ENCODE assay signal across 11 cellular contexts in the genomic region with DNA sequence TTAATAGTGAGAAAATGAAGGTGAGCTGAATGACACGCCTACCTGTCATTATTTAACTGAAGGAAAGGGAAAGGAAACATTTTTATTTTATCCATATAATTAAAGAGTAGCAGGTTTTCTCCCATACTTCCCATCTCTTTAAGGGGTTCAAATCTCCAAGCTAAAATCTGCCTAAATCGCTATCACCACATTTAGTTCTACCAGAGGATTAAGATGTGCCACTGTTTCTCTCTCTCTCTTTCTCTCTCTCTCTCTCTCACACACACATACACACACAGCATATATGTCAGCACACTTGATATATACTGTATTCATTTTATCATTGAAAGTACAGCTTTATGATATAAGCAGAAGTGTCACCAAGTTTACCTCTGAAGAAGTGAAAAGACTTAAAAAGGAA. TPM values are rescaled to one million over a fixed set of nuclear protein-coding genes. Genes with fewer than 3 reads are reported as not detected.
DNase-seq lines count a peak whose midpoint lies in the region; ATAC-seq, FAIRE-seq and TF ChIP-seq lines count a peak whose summit lies in the region.
"Had no signal": no experiment of that assay in that cellular context is flagged by ENCODE, and none has a peak within 500 bp of the region (broad histone marks: within the 10 kb centered on the region; RNA-seq: fewer than 3 reads in every experiment).

No MANE protein-coding gene starts in this region.

- H3K4me2 ChIP-seq in Karpas-422 (ENCODE audit: low read depth, low read length, poor library complexity, severe bottlenecking) (peak overlapping the region; percentile 74), astrocyte (ENCODE audit: low read length) (no peak overlapping the region), trophoblast cell (ENCODE audit: low read length) (no peak overlapping the region)

- no peak overlapping the region for H4K91ac ChIP-seq in trophoblast cell (ENCODE audit: low read depth, low read length)

- WGBS in trophoblast cell (ENCODE audit: extremely low coverage, insufficient coverage, insufficient read length) = no CpG with 5 or more reads among the region's 2 CpGs

- peak overlapping the region; percentile 65 for H3K27ac ChIP-seq in CD8-positive, alpha-beta T cell (ENCODE audit: low read depth, low read length)
- H3K27ac ChIP-seq in Karpas-422 (ENCODE audit: low read length) = peak overlapping the region; percentile 99
- H3K27ac ChIP-seq in astrocyte (ENCODE audit: low read depth, low read length) = no peak overlapping the region
- H3K27ac ChIP-seq in trophoblast cell (ENCODE audit: low read depth, low read length) = no peak overlapping the region

- peak overlapping the region; percentile 97 for H3K4me3 Mint-ChIP-seq in CD8-positive, alpha-beta T cell
- H3K4me3 Mint-ChIP-seq in astrocyte (ENCODE audit: unreplicated experiment) = peak overlapping the region; percentile 8
- peak overlapping the region in 1 of 3 experiments; percentile 36 for H3K4me3 Mint-ChIP-seq in nephron

- no peak overlapping the region for H2BK12ac ChIP-seq in trophoblast cell (ENCODE audit: low read length)

- no peak overlapping the region for H4K12ac ChIP-seq in trophoblast cell (ENCODE audit: low read depth, low read length)

- H3K9ac ChIP-seq in Karpas-422 (ENCODE audit: low read length) = peak overlapping the region; percentile 67
- no peak overlapping the region for H3K9ac ChIP-seq in astrocyte (ENCODE audit: low read length)
- H3K9ac ChIP-seq in trophoblast cell (ENCODE audit: low read length) = no peak overlapping the region

- H2BK5ac ChIP-seq in trophoblast cell (ENCODE audit: low read depth, low read length, poor library complexity) = no peak overlapping the region

- peaks cover 61% of the 10 kb centered on the region for H3K4me1 Mint-ChIP-seq in CD8-positive, alpha-beta T cell (ENCODE audit: low read depth)
- H3K4me1 Mint-ChIP-seq in astrocyte (ENCODE audit: low read depth, unreplicated experiment) (peaks cover 41% of the 10 kb centered on the region), nephron (peaks cover 56% of the 10 kb centered on the region)

- H3K4me3 ChIP-seq in CD8-positive, alpha-beta T cell (ENCODE audit: low read depth, low read length) = peak overlapping the region; percentile 40
- H3K4me3 ChIP-seq in Karpas-422 (ENCODE audit: low read length) (peak overlapping the region; percentile 52), astrocyte (ENCODE audit: insufficient read depth, low read depth, low read length) (no peak overlapping the region), H7 (ENCODE audit: insufficient read depth, low read depth, low read length) (no peak overlapping the region), trophoblast cell (ENCODE audit: low read depth, low read length) (no peak overlapping the region)

- peaks cover 73% of the 10 kb centered on the region for H3K79me2 ChIP-seq in Karpas-422 (ENCODE audit: low read length)
- no peaks in the 10 kb centered on the region for H3K79me2 ChIP-seq in astrocyte (ENCODE audit: insufficient read depth, low read length)
- peaks cover 2% of the 10 kb centered on the region for H3K79me2 ChIP-seq in trophoblast cell (ENCODE audit: control insufficient read depth, insufficient read depth, low read length, poor library complexity)

- peaks cover 48% of the 10 kb centered on the region for H3K36me3 Mint-ChIP-seq in CD8-positive, alpha-beta T cell
- no peaks in the 10 kb centered on the region for H3K36me3 Mint-ChIP-seq in astrocyte (ENCODE audit: low read depth, unreplicated experiment)
- H3K36me3 Mint-ChIP-seq in nephron (ENCODE audit: low read depth) = no peaks in the 10 kb centered on the region

- no peaks in the 10 kb centered on the region for H3K9me2 ChIP-seq in Karpas-422 (replicated peaks; ENCODE audit: insufficient read depth, low read length)

- H4K8ac ChIP-seq in trophoblast cell (ENCODE audit: low read depth, low read length) = no peak overlapping the region

- no peak for DNase-seq in CD8-positive, alpha-beta T cell
- DNase-seq in Karpas-422 (peak; percentile 55), astrocyte (ENCODE audit: low read depth) (no peak), H7 (no peak), NCI-H1436 treated with DMSO at 0.1 percent for 48 hours (lab: John Stamatoyannopoulos, UW) (no peak), NCI-H345 (lab: John Stamatoyannopoulos, UW) (no peak), trophoblast cell (no peak)
- DNase-seq: foreskin fibroblast, NCI-H2107 had no signal

- no peak overlapping the region for H3K4ac ChIP-seq in trophoblast cell (ENCODE audit: low read depth, low read length)

- H3K27me3 ChIP-seq in CD8-positive, alpha-beta T cell (ENCODE audit: insufficient read depth, low read length) = no peaks in the 10 kb centered on the region
- no peaks in the 10 kb centered on the region for H3K27me3 ChIP-seq in Karpas-422 (ENCODE audit: low read length)
- no peaks in the 10 kb centered on the region for H3K27me3 ChIP-seq in astrocyte (ENCODE audit: insufficient read depth, low read length)
- H3K27me3 ChIP-seq in H7 (ENCODE audit: control insufficient read depth, insufficient read depth, low read length) = no peaks in the 10 kb centered on the region
- no peaks in the 10 kb centered on the region for H3K27me3 ChIP-seq in trophoblast cell (ENCODE audit: insufficient read depth, low read length)

- H3K27me3 Mint-ChIP-seq in CD8-positive, alpha-beta T cell (ENCODE audit: low read depth) = no peaks in the 10 kb centered on the region
- no peaks in the 10 kb centered on the region for H3K27me3 Mint-ChIP-seq in astrocyte (ENCODE audit: low read depth, unreplicated experiment)
- no peaks in the 10 kb centered on the region for H3K27me3 Mint-ChIP-seq in nephron (ENCODE audit: low read depth)

- H3K4me1 ChIP-seq in CD8-positive, alpha-beta T cell (ENCODE audit: insufficient read depth, low read length) = peaks cover 46% of the 10 kb centered on the region
- peaks cover 95% of the 10 kb centered on the region for H3K4me1 ChIP-seq in Karpas-422 (ENCODE audit: low read length)
- H3K4me1 ChIP-seq in astrocyte (ENCODE audit: insufficient read depth, low read length) = peaks cover 25% of the 10 kb centered on the region
- peaks cover 5 to 21% of the 10 kb centered on the region in 2 experiments for H3K4me1 ChIP-seq in trophoblast cell (ENCODE audit: control insufficient read depth in 1 of 2, insufficient read depth in 2 of 2, low read length in 2 of 2)

- peaks cover 3% of the 10 kb centered on the region for H3K36me3 ChIP-seq in CD8-positive, alpha-beta T cell (ENCODE audit: insufficient read depth, low read length)
- H3K36me3 ChIP-seq in Karpas-422 (ENCODE audit: insufficient read depth, low read length) = 0 out of 2 replicates have a peak, but pooled peaks cover 6% of the 10 kb centered on the region
- no peaks in the 10 kb centered on the region for H3K36me3 ChIP-seq in astrocyte (ENCODE audit: insufficient read depth, low read length)
- no peaks in the 10 kb centered on the region for H3K36me3 ChIP-seq in H7 (replicated peaks; ENCODE audit: control insufficient read depth, insufficient read depth, low read length)
- H3K36me3 ChIP-seq in trophoblast cell (ENCODE audit: control insufficient read depth in 1 of 2, insufficient read depth in 2 of 2, low read length in 2 of 2) = peaks cover 4 to 6% of the 10 kb centered on the region in 2 experiments

- H3K14ac ChIP-seq in trophoblast cell (ENCODE audit: low read length) = no peak overlapping the region

- H4K20me1 ChIP-seq in Karpas-422 (ENCODE audit: insufficient read depth, low read depth, low read length) = no peaks in the 10 kb centered on the region
- H4K20me1 ChIP-seq in astrocyte (ENCODE audit: insufficient read depth, low read length) = no peaks in the 10 kb centered on the region

- intact Hi-C loops in CD8-positive, alpha-beta T cell (cut with DNase I, micrococcal nuclease) = loop anchor here (5.0 to 10.0 kb wide), 4 partner anchors 88 to 1410 kb away; a partner anchor contains a TSS

- POLR2A ChIA-PET in CD8-positive, alpha-beta T cell (lab: Charles Lee) = interaction anchor here (0.6 to 4.2 kb wide), 14 partner anchors 9 to 574 kb away, joined by 3 to 18 read pairs (median 8); a partner anchor contains a TSS

- H3K9me3 ChIP-seq in CD8-positive, alpha-beta T cell (ENCODE audit: low read length) = no peaks in the 10 kb centered on the region
- H3K9me3 ChIP-seq in Karpas-422 (ENCODE audit: low read length) (no peaks in the 10 kb centered on the region), astrocyte (ENCODE audit: insufficient read depth, low read depth, low read length) (no peaks in the 10 kb centered on the region), trophoblast cell (ENCODE audit: insufficient read depth, low read depth, low read length) (no peaks in the 10 kb centered on the region)

- TF ChIP-seq CTCF in CD8-positive, alpha-beta T cell (IDR thresholded peaks at IDR 0.05) = no peak
- TF ChIP-seq CTCF in astrocyte (IDR thresholded peaks at IDR 0.05; ENCODE audit: insufficient read depth, low read depth, low read length) (no peak), nephron (IDR thresholded peaks at IDR 0.05; ENCODE audit: unreplicated experiment in 3 of 3) (no peak)

- ATAC-seq in CD8-positive, alpha-beta T cell = no peak

- peak overlapping the region; percentile 99 for H3K27ac Mint-ChIP-seq in CD8-positive, alpha-beta T cell
- peak overlapping the region; percentile 85 for H3K27ac Mint-ChIP-seq in astrocyte (ENCODE audit: unreplicated experiment)
- peak overlapping the region; percentile 73 to 79 (median 76) for H3K27ac Mint-ChIP-seq in nephron

- H2BK120ac ChIP-seq in trophoblast cell (ENCODE audit: insufficient read depth, low read length, poor library complexity) = no peak overlapping the region

- no peaks in the 10 kb centered on the region for H3K9me3 Mint-ChIP-seq in CD8-positive, alpha-beta T cell
- H3K9me3 Mint-ChIP-seq in astrocyte (ENCODE audit: unreplicated experiment) (no peaks in the 10 kb centered on the region), nephron (no peaks in the 10 kb centered on the region)

- no peak overlapping the region for H2AK5ac ChIP-seq in trophoblast cell (ENCODE audit: low read length)

- H3K23ac ChIP-seq in trophoblast cell (ENCODE audit: low read length) = no peak overlapping the region

- FAIRE-seq in astrocyte (lab: Jason Lieb, UNC) = no peak
- FAIRE-seq: HTR-8/SVneo had no signal

- CTCF ChIA-PET in CD8-positive, alpha-beta T cell (lab: Charles Lee) = interaction anchor here (0.6 to 22.2 kb wide), 11 partner anchors 8 to 131 kb away, joined by 3 to 289 read pairs (median 6); no protein-coding TSS in a partner anchor

- H3K79me1 ChIP-seq in trophoblast cell (ENCODE audit: low read length) = peaks cover 11% of the 10 kb centered on the region

- H3K18ac ChIP-seq in trophoblast cell (ENCODE audit: low read length) = no peak overlapping the region

- H2AFZ ChIP-seq in Karpas-422 (ENCODE audit: low read length) = no peak overlapping the region
- no peak overlapping the region for H2AFZ ChIP-seq in astrocyte (ENCODE audit: low read depth, low read length)
- no peak overlapping the region for H2AFZ ChIP-seq in trophoblast cell (ENCODE audit: insufficient read depth, low read length, poor library complexity)

RNA-seq across cellular contexts. Expression of a gene that starts 3.2 kb away (rescaled TPM):
- total RNA-seq in CD8-positive, alpha-beta T cell = 100 to 1,000 TPM; 275 to 282 TPM
- total RNA-seq in Karpas-422 (2014; rRNA removed; shearing (Covaris generic); ENCODE audit: low replicate concordance) = 46.8 and 62.6 TPM in 2 replicates
- 19.3 and 25.1 TPM in 2 replicates for total RNA-seq in astrocyte
- 6.9 and 8.2 TPM in 2 replicates for total RNA-seq in H7 (2014; rRNA removed; shearing (Covaris generic))
- polyA plus RNA-seq in trophoblast cell (2013) = 113 and 120 TPM in 2 replicates

Comparison
In these comparisons a context has a peak if more than half of its experiments do, and no peak if none do; other contexts are left out.
1. H3K27ac ChIP-seq: peak in CD8-positive, alpha-beta T cell (single experiment) and Karpas-422 (single experiment); none in astrocyte (single experiment) and trophoblast cell (single experiment).
2. H3K4me3 ChIP-seq: peak in CD8-positive, alpha-beta T cell (single experiment) and Karpas-422 (single experiment); none in astrocyte (single experiment), H7 (single experiment) and trophoblast cell (single experiment).
3. Peak in every context shown above with its lines, with median percentiles within 50 percentile points of each other: H3K27ac Mint-ChIP-seq.